18 cellular contexts compared by ENCODE assay signal in genomic region chr11:2818021-2818420, GRCh38.
A peak's percentile ranks its signal among the peaks of the same experiment; 100 is the strongest.
DNase-seq lines count a peak whose midpoint lies in the region; ATAC-seq and TF ChIP-seq lines count a peak whose summit lies in the region.
"Had no signal": no experiment of that assay in that cellular context is flagged by ENCODE, and none has a peak within 500 bp of the region (broad histone marks: within the 10 kb centered on the region; RNA-seq: fewer than 3 reads in every experiment).

No MANE protein-coding gene starts in this region.

- H3K27ac ChIP-seq in BLaER1 = peak overlapping the region; percentile 12; the same call in 1 of the 2 replicates
- no peak overlapping the region for H3K27ac ChIP-seq in neural progenitor cell
- peak overlapping the region; percentile 29 for H3K27ac ChIP-seq in vagina
- no peak overlapping the region for H3K27ac ChIP-seq in CD8-positive, alpha-beta memory T cell (ENCODE audit: low read depth, low read length)
- H3K27ac ChIP-seq: 22Rv1, A549 had no signal

- no peak overlapping the region for H3K4me3 Mint-ChIP-seq in neural progenitor cell
- no peak overlapping the region for H3K4me3 Mint-ChIP-seq in CD8-positive, alpha-beta memory T cell
- H3K4me3 Mint-ChIP-seq: CD14-positive monocyte; CD4-positive, alpha-beta memory T cell; H9 had no signal

- H3K36me3 Mint-ChIP-seq in neural progenitor cell = peaks cover 6% of the 10 kb centered on the region
- H3K36me3 Mint-ChIP-seq in CD8-positive, alpha-beta memory T cell = peaks cover 2 to 44% (median 3%) of the 10 kb centered on the region in 3 donors

- peaks cover 46% of the 10 kb centered on the region for H3K9me3 Mint-ChIP-seq in neural progenitor cell
- peaks cover 15 to 48% (median 42%) of the 10 kb centered on the region in 5 donors for H3K9me3 Mint-ChIP-seq in CD8-positive, alpha-beta memory T cell

- ATAC-seq in Right ventricle myocardium inferior (no peak), left cardiac atrium (no peak)
- ATAC-seq: A549, HepG2 had no signal

- CTCF ChIA-PET in CD8-positive, alpha-beta memory T cell (lab: Charles Lee) = no interaction called here

- peaks cover 66% of the 10 kb centered on the region for H3K9me3 ChIP-seq in BLaER1
- H3K9me3 ChIP-seq in neural progenitor cell (ENCODE audit: low read depth) = no peaks in the 10 kb centered on the region
- H3K9me3 ChIP-seq in vagina = no peaks in the 10 kb centered on the region
- H3K9me3 ChIP-seq in CD8-positive, alpha-beta memory T cell (ENCODE audit: low read length) = peaks cover 9% of the 10 kb centered on the region

- H3K4me1 ChIP-seq in BLaER1 (peaks cover 32% of the 10 kb centered on the region), neural progenitor cell (no peaks in the 10 kb centered on the region), vagina (peaks cover 15% of the 10 kb centered on the region)
- H3K4me1 ChIP-seq in CD8-positive, alpha-beta memory T cell (ENCODE audit: insufficient read depth, low read length) = no peaks in the 10 kb centered on the region
- H3K4me1 ChIP-seq: A549 had no signal

- no peak for TF ChIP-seq POLR2A in vagina (IDR thresholded peaks at IDR 0.05)

- H3K27ac Mint-ChIP-seq in neural progenitor cell = peak overlapping the region; percentile 2
- H3K27ac Mint-ChIP-seq in CD8-positive, alpha-beta memory T cell = peak overlapping the region in 1 of 8 donors; percentile 91
- H3K27ac Mint-ChIP-seq: H9 had no signal

- intact Hi-C loops in Right ventricle myocardium inferior (cut with DNase I) (no loop called here), left cardiac atrium (cut with DNase I) (no loop called here), vagina (cut with DNase I) (no loop called here)

- no peak overlapping the region for H3K4me3 ChIP-seq in BLaER1
- H3K4me3 ChIP-seq in neural progenitor cell = no peak overlapping the region
- no peak overlapping the region for H3K4me3 ChIP-seq in vagina
- H3K4me3 ChIP-seq in CD8-positive, alpha-beta memory T cell (ENCODE audit: low read length) = no peak overlapping the region
- H3K4me3 ChIP-seq: A549 had no signal

- TF ChIP-seq CTCF in neural progenitor cell (IDR thresholded peaks at IDR 0.05) (no peak), vagina (IDR thresholded peaks at IDR 0.05) (no peak)

- H3K79me2 ChIP-seq in neural progenitor cell (ENCODE audit: low read depth) = no peaks in the 10 kb centered on the region

- POLR2A ChIA-PET in CD8-positive, alpha-beta memory T cell (lab: Charles Lee) = no interaction called here

- H4K20me1 ChIP-seq in BLaER1 (no peaks in the 10 kb centered on the region), neural progenitor cell (ENCODE audit: low read depth) (no peaks in the 10 kb centered on the region)

- peaks cover 20% of the 10 kb centered on the region for H3K27me3 Mint-ChIP-seq in neural progenitor cell (ENCODE audit: insufficient read depth, low read depth)
- peaks cover 15 to 21% of the 10 kb centered on the region in 2 donors for H3K27me3 Mint-ChIP-seq in CD8-positive, alpha-beta memory T cell
- H3K27me3 Mint-ChIP-seq: CD4-positive, alpha-beta memory T cell had no signal

- H3K27me3 ChIP-seq in BLaER1 (no peaks in the 10 kb centered on the region), neural progenitor cell (no peaks in the 10 kb centered on the region), vagina (no peaks in the 10 kb centered on the region)
- H3K27me3 ChIP-seq in CD8-positive, alpha-beta memory T cell (ENCODE audit: insufficient read depth, low read length, poor library complexity, severe bottlenecking) = no peaks in the 10 kb centered on the region

- H3K36me3 ChIP-seq in BLaER1 (peaks cover 13% of the 10 kb centered on the region), neural progenitor cell (no peaks in the 10 kb centered on the region), vagina (no peaks in the 10 kb centered on the region)
- no peaks in the 10 kb centered on the region for H3K36me3 ChIP-seq in CD8-positive, alpha-beta memory T cell (ENCODE audit: insufficient read depth, low read length)

- H3K4me1 Mint-ChIP-seq in neural progenitor cell = peaks cover 8% of the 10 kb centered on the region
- peaks cover under 1 to 7% (median 5%) of the 10 kb centered on the region in 3 donors for H3K4me1 Mint-ChIP-seq in CD8-positive, alpha-beta memory T cell
- H3K4me1 Mint-ChIP-seq: CD4-positive, alpha-beta memory T cell had no signal

- H2AFZ ChIP-seq in neural progenitor cell (replicated peaks) = no peak overlapping the region

- no peak overlapping the region for H3K4me2 ChIP-seq in BLaER1
- H3K4me2 ChIP-seq in neural progenitor cell = no peak overlapping the region
- H3K4me2 ChIP-seq: A549 had no signal

- H3F3A ChIP-seq in neural progenitor cell (ENCODE audit: low read depth) = no peaks in the 10 kb centered on the region

- DNase-seq in Right ventricle myocardium inferior (ENCODE audit: missing footprints) (peak; percentile 49), left cardiac atrium (no peak), neural progenitor cell (ENCODE audit: low spot score) (no peak), vagina (ENCODE audit: extremely low spot score in 2 of 2) (no peak), NCI-H1930 (lab: John Stamatoyannopoulos, UW) (no peak)
- DNase-seq in CD8-positive, alpha-beta memory T cell = no peak
- DNase-seq: AML-193; Calu3; CD4-positive, alpha-beta memory T cell; DMS79 treated with DMSO at 0.1 percent for 48 hours; GF-D8; GOT3; H9 had no signal

- no peak overlapping the region for H3K9ac ChIP-seq in BLaER1
- H3K9ac ChIP-seq in neural progenitor cell = no peak overlapping the region

Comparison
In these comparisons a context has a peak if more than half of its experiments do, and no peak if none do; other contexts are left out.
1. H3K27ac ChIP-seq: peak in BLaER1 (single experiment) and vagina (single experiment); none in neural progenitor cell (single experiment) and CD8-positive, alpha-beta memory T cell (single experiment).